Comparison of ENCODE assay signal across 24 cellular contexts in the genomic region with DNA sequence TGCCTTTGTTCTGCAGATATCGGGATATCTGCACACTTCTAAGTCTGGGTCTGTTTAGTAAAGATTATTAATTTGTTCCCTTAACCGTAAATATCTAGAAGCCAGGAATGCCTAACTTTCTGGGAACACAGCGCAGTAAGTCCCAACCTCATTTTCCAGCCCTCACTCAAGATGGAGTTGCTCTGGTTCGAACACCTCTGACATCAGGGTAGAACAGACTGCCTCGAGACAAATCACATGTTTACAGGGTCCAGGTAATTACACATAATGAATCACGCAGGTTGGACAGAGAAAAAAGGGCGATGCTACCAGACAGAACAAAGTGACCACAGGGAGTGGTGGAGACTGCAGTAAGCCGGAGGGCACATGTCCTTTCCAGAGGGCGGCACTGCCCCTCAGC.
DNase-seq lines count a peak whose midpoint lies in the region; ATAC-seq and TF ChIP-seq lines count a peak whose summit lies in the region.
"Had no signal": no experiment of that assay in that cellular context is flagged by ENCODE, and none has a peak within 500 bp of the region (broad histone marks: within the 10 kb centered on the region; RNA-seq: fewer than 3 reads in every experiment).

No MANE protein-coding gene starts in this region.

- H3K36me3 ChIP-seq in GM23338 (ENCODE audit: insufficient read depth) (no peaks in the 10 kb centered on the region), neural progenitor cell (no peaks in the 10 kb centered on the region), osteoblast (ENCODE audit: insufficient read depth, low read length) (no peaks in the 10 kb centered on the region)
- H3K36me3 ChIP-seq: BE2C, BLaER1 had no signal

- H3K4me2 ChIP-seq in GM23338 (0 out of 2 replicates have a peak overlapping the region, but pooled peaks have one; percentile 33), neural progenitor cell (no peak overlapping the region), osteoblast (ENCODE audit: insufficient read depth, low read length) (no peak overlapping the region)
- H3K4me2 ChIP-seq: BLaER1 had no signal

- H3K4me1 ChIP-seq in GM23338 (ENCODE audit: insufficient read depth) (peaks cover 23% of the 10 kb centered on the region), neural progenitor cell (no peaks in the 10 kb centered on the region), osteoblast (ENCODE audit: insufficient read depth, low read length) (no peaks in the 10 kb centered on the region)
- H3K4me1 ChIP-seq: BE2C had no signal

- H3F3A ChIP-seq in GM23338 (replicated peaks; ENCODE audit: low read depth) (no peaks in the 10 kb centered on the region), neural progenitor cell (ENCODE audit: low read depth) (peaks cover 7% of the 10 kb centered on the region)

- no peak overlapping the region for H3K27ac Mint-ChIP-seq in GM23338
- H3K27ac Mint-ChIP-seq in WTC11 = no peak overlapping the region
- H3K27ac Mint-ChIP-seq in neural progenitor cell = no peak overlapping the region
- H3K27ac Mint-ChIP-seq: CD14-positive monocyte; CD4-positive, CD25-positive, alpha-beta regulatory T cell; CD8-positive, alpha-beta memory T cell had no signal

- H3K36me3 Mint-ChIP-seq in GM23338 (ENCODE audit: low read depth) = peaks cover 4% of the 10 kb centered on the region; the same call in 1 of the 3 replicates
- H3K36me3 Mint-ChIP-seq in WTC11 = no peaks in the 10 kb centered on the region
- no peaks in the 10 kb centered on the region for H3K36me3 Mint-ChIP-seq in neural progenitor cell
- H3K36me3 Mint-ChIP-seq: CD14-positive monocyte; CD4-positive, alpha-beta memory T cell; CD4-positive, CD25-positive, alpha-beta regulatory T cell; CD8-positive, alpha-beta memory T cell had no signal

- POLR2A ChIA-PET in WTC11 (lab: Charles Lee) = no interaction called here
- POLR2A ChIA-PET in GM10248 (lab: Yijun Ruan, JAX) = no interaction called here

- H3K9me3 ChIP-seq in neural progenitor cell (ENCODE audit: low read depth) (no peaks in the 10 kb centered on the region), osteoblast (ENCODE audit: low read depth, low read length) (no peaks in the 10 kb centered on the region)
- H3K9me3 ChIP-seq: BE2C, BLaER1 had no signal

- TF ChIP-seq CTCF in GM23338 (conservative IDR thresholded peaks at IDR 0.05; ENCODE audit: low read depth in 2 of 2) (no peak), WTC11 (IDR thresholded peaks at IDR 0.05) (no peak), coronary artery (IDR thresholded peaks at IDR 0.05) (no peak), neural progenitor cell (IDR thresholded peaks at IDR 0.05) (no peak), GM10248 (IDR thresholded peaks at IDR 0.05; ENCODE audit: control extremely low read depth, extremely low read depth, low read depth, missing control alignments) (no peak), osteoblast (IDR thresholded peaks at IDR 0.05; ENCODE audit: extremely low read depth, low read depth, low read length) (no peak)

- H3K27me3 Mint-ChIP-seq in GM23338 (ENCODE audit: insufficient read depth, low read depth, poor library complexity) (peaks cover 10% of the 10 kb centered on the region), WTC11 (ENCODE audit: low read depth) (peaks cover 3% of the 10 kb centered on the region), neural progenitor cell (ENCODE audit: insufficient read depth, low read depth) (peaks cover 8% of the 10 kb centered on the region)

- H4K20me1 ChIP-seq in GM23338 (replicated peaks; ENCODE audit: insufficient read depth) (no peaks in the 10 kb centered on the region), neural progenitor cell (ENCODE audit: low read depth) (no peaks in the 10 kb centered on the region), osteoblast (ENCODE audit: insufficient read depth, low read length) (no peaks in the 10 kb centered on the region)
- H4K20me1 ChIP-seq: BLaER1 had no signal

- H3K79me2 ChIP-seq in GM23338 (replicated peaks; ENCODE audit: insufficient read depth) (no peaks in the 10 kb centered on the region), neural progenitor cell (ENCODE audit: low read depth) (no peaks in the 10 kb centered on the region), osteoblast (ENCODE audit: insufficient read depth, low read length) (no peaks in the 10 kb centered on the region)

- no peak overlapping the region for H3K4me3 ChIP-seq in GM23338
- H3K4me3 ChIP-seq in coronary artery = no peak overlapping the region
- H3K4me3 ChIP-seq in neural progenitor cell = no peak overlapping the region
- H3K4me3 ChIP-seq in osteoblast (ENCODE audit: insufficient read depth, low read length) = no peak overlapping the region
- H3K4me3 ChIP-seq: BLaER1 had no signal

- H2AFZ ChIP-seq in GM23338 (no peak overlapping the region), neural progenitor cell (replicated peaks) (no peak overlapping the region), osteoblast (ENCODE audit: low read length) (no peak overlapping the region)

- no peak for DNase-seq in GM23338 (ENCODE audit: low spot score)
- DNase-seq in WTC11 (ENCODE audit: low spot score) = no peak
- peak; percentile 26 for DNase-seq in coronary artery (ENCODE audit: low spot score)
- no peak for DNase-seq in neural progenitor cell (ENCODE audit: low spot score)
- DNase-seq in GM10248 (ENCODE audit: extremely low spot score) = no peak
- DNase-seq in osteoblast (ENCODE audit: insufficient read length, low spot score, missing footprints) = no peak
- DNase-seq: 8988T; ACHN; BE2C; C1 segment of cervical spinal cord; CD4-positive, alpha-beta memory T cell; CD4-positive, CD25-positive, alpha-beta regulatory T cell; CD8-positive, alpha-beta memory T cell; COR-L47; DMS 273 treated with DMSO at 0.1 percent for 48 hours; DMS153; DMS53; DMS79; DND-41; EL; GDM1 had no signal

- H3K27ac ChIP-seq in GM23338 (ENCODE audit: low read depth) = no peak overlapping the region
- H3K27ac ChIP-seq in coronary artery = no peak overlapping the region
- H3K27ac ChIP-seq in neural progenitor cell = no peak overlapping the region
- H3K27ac ChIP-seq in osteoblast (ENCODE audit: low read depth, low read length) = no peak overlapping the region
- H3K27ac ChIP-seq: BLaER1 had no signal

- H3K9me2 ChIP-seq in GM23338 (ENCODE audit: insufficient read depth) = peaks cover 15% of the 10 kb centered on the region

- H3K4me3 Mint-ChIP-seq in GM23338 (no peak overlapping the region), WTC11 (no peak overlapping the region), neural progenitor cell (peak overlapping the region; percentile 5)
- H3K4me3 Mint-ChIP-seq: CD14-positive monocyte; CD4-positive, alpha-beta memory T cell; CD4-positive, CD25-positive, alpha-beta regulatory T cell; CD8-positive, alpha-beta memory T cell had no signal

- peaks cover 26% of the 10 kb centered on the region for H3K4me1 Mint-ChIP-seq in GM23338
- peaks cover 32% of the 10 kb centered on the region for H3K4me1 Mint-ChIP-seq in WTC11
- H3K4me1 Mint-ChIP-seq in neural progenitor cell = no peaks in the 10 kb centered on the region
- H3K4me1 Mint-ChIP-seq: CD14-positive monocyte; CD4-positive, alpha-beta memory T cell; CD4-positive, CD25-positive, alpha-beta regulatory T cell; CD8-positive, alpha-beta memory T cell had no signal

- CTCF ChIA-PET in WTC11 (lab: Charles Lee) = no interaction called here
- CTCF ChIA-PET in GM10248 (lab: Yijun Ruan, JAX) = no interaction called here

- H3K9me3 Mint-ChIP-seq in GM23338 (no peaks in the 10 kb centered on the region), WTC11 (peaks cover 13% of the 10 kb centered on the region), neural progenitor cell (no peaks in the 10 kb centered on the region)
- H3K9me3 Mint-ChIP-seq: CD4-positive, alpha-beta memory T cell; CD4-positive, CD25-positive, alpha-beta regulatory T cell; CD8-positive, alpha-beta memory T cell had no signal

- ATAC-seq in GM23338 (no peak), WTC11 (peak; percentile 22), HG02571 (IDR thresholded peaks at IDR 0.05; ENCODE audit: unreplicated experiment) (no peak)

- no peaks in the 10 kb centered on the region for H3K27me3 ChIP-seq in GM23338 (ENCODE audit: insufficient read depth)
- no peaks in the 10 kb centered on the region for H3K27me3 ChIP-seq in neural progenitor cell
- no peaks in the 10 kb centered on the region for H3K27me3 ChIP-seq in osteoblast (ENCODE audit: insufficient read depth, low read length)
- H3K27me3 ChIP-seq: BE2C, BLaER1 had no signal

- no peak overlapping the region for H3K9ac ChIP-seq in neural progenitor cell
- H3K9ac ChIP-seq: BLaER1 had no signal

TF ChIP-seq in GM23338, 12 proteins besides CTCF, POLR2A, EP300 and RAD21 (continues in another document):
- no peak for TF ChIP-seq NANOG (IDR thresholded peaks at IDR 0.05; ENCODE audit: borderline replicate concordance)
- TF ChIP-seq, protein P1, sequence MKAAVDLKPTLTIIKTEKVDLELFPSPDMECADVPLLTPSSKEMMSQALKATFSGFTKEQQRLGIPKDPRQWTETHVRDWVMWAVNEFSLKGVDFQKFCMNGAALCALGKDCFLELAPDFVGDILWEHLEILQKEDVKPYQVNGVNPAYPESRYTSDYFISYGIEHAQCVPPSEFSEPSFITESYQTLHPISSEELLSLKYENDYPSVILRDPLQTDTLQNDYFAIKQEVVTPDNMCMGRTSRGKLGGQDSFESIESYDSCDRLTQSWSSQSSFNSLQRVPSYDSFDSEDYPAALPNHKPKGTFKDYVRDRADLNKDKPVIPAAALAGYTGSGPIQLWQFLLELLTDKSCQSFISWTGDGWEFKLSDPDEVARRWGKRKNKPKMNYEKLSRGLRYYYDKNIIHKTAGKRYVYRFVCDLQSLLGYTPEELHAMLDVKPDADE (IDR thresholded peaks at IDR 0.05) = no peak
- no peak for TF ChIP-seq ZNF114 (CRISPR knock-in tag; IDR thresholded peaks at IDR 0.05)
- TF ChIP-seq CREB1 (CRISPR knock-in tag; IDR thresholded peaks at IDR 0.05; ENCODE audit: low read depth) = no peak

TF ChIP-seq in WTC11, 78 proteins besides CTCF, POLR2A, EP300 and RAD21 (continues in another document):
- TF ChIP-seq, protein P2, sequence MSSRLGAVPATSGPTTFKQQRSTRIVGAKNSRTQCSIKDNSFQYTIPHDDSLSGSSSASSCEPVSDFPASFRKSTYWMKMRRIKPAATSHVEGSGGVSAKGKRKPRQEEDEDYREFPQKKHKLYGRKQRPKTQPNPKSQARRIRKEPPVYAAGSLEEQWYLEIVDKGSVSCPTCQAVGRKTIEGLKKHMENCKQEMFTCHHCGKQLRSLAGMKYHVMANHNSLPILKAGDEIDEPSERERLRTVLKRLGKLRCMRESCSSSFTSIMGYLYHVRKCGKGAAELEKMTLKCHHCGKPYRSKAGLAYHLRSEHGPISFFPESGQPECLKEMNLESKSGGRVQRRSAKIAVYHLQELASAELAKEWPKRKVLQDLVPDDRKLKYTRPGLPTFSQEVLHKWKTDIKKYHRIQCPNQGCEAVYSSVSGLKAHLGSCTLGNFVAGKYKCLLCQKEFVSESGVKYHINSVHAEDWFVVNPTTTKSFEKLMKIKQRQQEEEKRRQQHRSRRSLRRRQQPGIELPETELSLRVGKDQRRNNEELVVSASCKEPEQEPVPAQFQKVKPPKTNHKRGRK (CRISPR knock-in tag; IDR thresholded peaks at IDR 0.05; ENCODE audit: borderline replicate concordance) = no peak
- TF ChIP-seq HMGA2 (CRISPR knock-in tag; IDR thresholded peaks at IDR 0.05) (no peak), CREB1 (CRISPR knock-in tag; IDR thresholded peaks at IDR 0.05) (no peak), FOXP1 (CRISPR knock-in tag; IDR thresholded peaks at IDR 0.05; ENCODE audit: borderline replicate concordance) (no peak)
